In genomic region chr17:7293821-7294613, GRCh38 we compare ENCODE assay signal across 9 cellular contexts. TPM values are rescaled to one million over a fixed set of nuclear protein-coding genes. Genes with fewer than 3 reads are reported as not detected.
DNase-seq lines count a peak whose midpoint lies in the region; ATAC-seq and TF ChIP-seq lines count a peak whose summit lies in the region.
"Had no signal": no experiment of that assay in that cellular context is flagged by ENCODE, and none has a peak within 500 bp of the region (broad histone marks: within the 10 kb centered on the region; RNA-seq: fewer than 3 reads in every experiment).

No MANE protein-coding gene starts in this region.

- H3K4me2 ChIP-seq in smooth muscle cell: peak overlapping the region; percentile 85

- H3K27me3 ChIP-seq in iPS-15b (ENCODE audit: control insufficient read depth, insufficient read depth, low read length): peaks cover 6% of the 10 kb centered on the region
- peaks cover 50% of the 10 kb centered on the region for H3K27me3 ChIP-seq in smooth muscle cell (ENCODE audit: low read depth)

- H3K9me3 ChIP-seq in iPS-15b (ENCODE audit: control insufficient read depth, insufficient read depth, low read length) (no peaks in the 10 kb centered on the region), smooth muscle cell (replicated peaks; ENCODE audit: low read depth) (no peaks in the 10 kb centered on the region)

- H3K4me1 ChIP-seq in iPS-15b (ENCODE audit: control insufficient read depth, insufficient read depth, low read length): peaks cover 6% of the 10 kb centered on the region
- no peaks in the 10 kb centered on the region for H3K4me1 ChIP-seq in smooth muscle cell (ENCODE audit: low read depth)

- peak; percentile 48 for DNase-seq in NCI-H2227 (lab: John Stamatoyannopoulos, UW; ENCODE audit: unreplicated experiment)
- no peak for DNase-seq in NCI-H2227 treated with DMSO at 0.1 percent for 48 hours (lab: John Stamatoyannopoulos, UW)
- peak; percentile 29 for DNase-seq in T-helper 22 cell (ENCODE audit: low read depth)
- no peak for DNase-seq in smooth muscle cell (lab: John Stamatoyannopoulos, UW; ENCODE audit: unreplicated experiment)
- DNase-seq in T1000 (lab: John Stamatoyannopoulos, UW): no peak
- no peak for DNase-seq in amygdala (lab: John Stamatoyannopoulos, UW)

- H2AFZ ChIP-seq in smooth muscle cell (ENCODE audit: low read depth): no peak overlapping the region

- H4K20me1 ChIP-seq in smooth muscle cell (ENCODE audit: low read depth): no peaks in the 10 kb centered on the region

- WGBS in smooth muscle cell (ENCODE audit: low lambda C conversion rate): 14% methylated on average over 12 of the region's 75 CpGs

- H3K79me2 ChIP-seq in smooth muscle cell (ENCODE audit: low read depth): no peaks in the 10 kb centered on the region

- no peak overlapping the region for H3K27ac ChIP-seq in smooth muscle cell (ENCODE audit: low read depth)

- no peak for TF ChIP-seq CTCF in smooth muscle cell (IDR thresholded peaks at IDR 0.05; ENCODE audit: borderline replicate concordance, insufficient read depth, poor library complexity, severe bottlenecking)

- peaks cover 8% of the 10 kb centered on the region for H3F3A ChIP-seq in smooth muscle cell (ENCODE audit: low read depth)

- no peak for ATAC-seq in HG03571 (IDR thresholded peaks at IDR 0.05; ENCODE audit: unreplicated experiment)

- H3K9ac ChIP-seq in iPS-15b (ENCODE audit: low read depth, low read length): no peak overlapping the region
- no peak overlapping the region for H3K9ac ChIP-seq in smooth muscle cell (ENCODE audit: low read depth)

- no peaks in the 10 kb centered on the region for H3K36me3 ChIP-seq in iPS-15b (ENCODE audit: control insufficient read depth, insufficient read depth, low read length)
- H3K36me3 ChIP-seq in smooth muscle cell (ENCODE audit: low read depth): no peaks in the 10 kb centered on the region

- H3K4me3 ChIP-seq in iPS-15b (ENCODE audit: low read depth, low read length) (peak overlapping the region; percentile 48), smooth muscle cell (peak overlapping the region; percentile 35)

RNA-seq across cellular contexts. Expression of gene YBX2, which starts 0.4 kb away (rescaled TPM):
- total RNA-seq in smooth muscle cell: 0.09 and 1.3 TPM in 2 replicates
- polyA plus RNA-seq in smooth muscle cell: 0.58 and 1.1 TPM in 2 replicates
- total RNA-seq: LHCN-M2 had no signal

RNA-seq across cellular contexts. Expression of gene SLC2A4, which starts 12.5 kb away (rescaled TPM):
- total RNA-seq in smooth muscle cell: 0.18 TPM in 1 of 2 replicates, not detected in the other
- polyA plus RNA-seq in smooth muscle cell: 0.11 TPM in 1 of 2 replicates, not detected in the other

RNA-seq across cellular contexts. Expression of gene EIF5A, which starts 13.4 kb away (rescaled TPM):
- total RNA-seq in smooth muscle cell: 260 and 323 TPM in 2 replicates
- polyA plus RNA-seq in smooth muscle cell: 797 and 860 TPM in 2 replicates

RNA-seq across cellular contexts. Expression of gene GPS2, which starts 21.1 kb away (rescaled TPM):
- 35.2 and 40.3 TPM in 2 replicates for total RNA-seq in smooth muscle cell
- polyA plus RNA-seq in smooth muscle cell: 77.0 and 95.5 TPM in 2 replicates

RNA-seq across cellular contexts. Expression of gene CLDN7, which starts 31.7 kb away (rescaled TPM):
- 26.7 and 33.7 TPM in 2 replicates for total RNA-seq in smooth muscle cell
- polyA plus RNA-seq in smooth muscle cell: 25.2 and 102 TPM in 2 replicates
- total RNA-seq: LHCN-M2 had no signal

Comparison
In these comparisons a context has a peak if more than half of its experiments do, and no peak if none do; other contexts are left out.
1. DNase-seq: peak in NCI-H2227 (single experiment) and T-helper 22 cell (single experiment); none in NCI-H2227 treated with DMSO at 0.1 percent for 48 hours (single experiment), smooth muscle cell (single experiment), T1000 (single experiment) and amygdala (0 of 56).